1 cellular context compared by ENCODE assay signal in genomic region chr7:66964391-66964790, GRCh38.
TF ChIP-seq lines count a peak whose summit lies in the region.

No MANE protein-coding gene starts in this region.

TF ChIP-seq in K562, 482 proteins besides CTCF, POLR2A, EP300 and RAD21:
- no peak for TF ChIP-seq ZNF79 (CRISPR knock-in tag; IDR thresholded peaks at IDR 0.05; ENCODE audit: low read depth)
- TF ChIP-seq CEBPG (CRISPR knock-in tag; IDR thresholded peaks at IDR 0.05), result no peak
- no peak for TF ChIP-seq CEBPG (tag; conservative IDR thresholded peaks at IDR 0.05 in 1 of 2, IDR thresholded peaks at IDR 0.05 in 1 of 2)
- no peak for TF ChIP-seq KLF6 (CRISPR knock-in tag; IDR thresholded peaks at IDR 0.05; ENCODE audit: borderline replicate concordance)
- TF ChIP-seq ZNF384 (IDR thresholded peaks at IDR 0.05; ENCODE audit: low read depth, low read length), result peak; percentile 36; the same call in 1 of the 2 replicates
- peak; percentile 52 for TF ChIP-seq NFIC (IDR thresholded peaks at IDR 0.05)
- TF ChIP-seq KAT2B (IDR thresholded peaks at IDR 0.05; ENCODE audit: low read depth, low read length), result no peak
- TF ChIP-seq ZNF407 (IDR thresholded peaks at IDR 0.05; ENCODE audit: low read depth), result no peak
